In the genomic region with DNA sequence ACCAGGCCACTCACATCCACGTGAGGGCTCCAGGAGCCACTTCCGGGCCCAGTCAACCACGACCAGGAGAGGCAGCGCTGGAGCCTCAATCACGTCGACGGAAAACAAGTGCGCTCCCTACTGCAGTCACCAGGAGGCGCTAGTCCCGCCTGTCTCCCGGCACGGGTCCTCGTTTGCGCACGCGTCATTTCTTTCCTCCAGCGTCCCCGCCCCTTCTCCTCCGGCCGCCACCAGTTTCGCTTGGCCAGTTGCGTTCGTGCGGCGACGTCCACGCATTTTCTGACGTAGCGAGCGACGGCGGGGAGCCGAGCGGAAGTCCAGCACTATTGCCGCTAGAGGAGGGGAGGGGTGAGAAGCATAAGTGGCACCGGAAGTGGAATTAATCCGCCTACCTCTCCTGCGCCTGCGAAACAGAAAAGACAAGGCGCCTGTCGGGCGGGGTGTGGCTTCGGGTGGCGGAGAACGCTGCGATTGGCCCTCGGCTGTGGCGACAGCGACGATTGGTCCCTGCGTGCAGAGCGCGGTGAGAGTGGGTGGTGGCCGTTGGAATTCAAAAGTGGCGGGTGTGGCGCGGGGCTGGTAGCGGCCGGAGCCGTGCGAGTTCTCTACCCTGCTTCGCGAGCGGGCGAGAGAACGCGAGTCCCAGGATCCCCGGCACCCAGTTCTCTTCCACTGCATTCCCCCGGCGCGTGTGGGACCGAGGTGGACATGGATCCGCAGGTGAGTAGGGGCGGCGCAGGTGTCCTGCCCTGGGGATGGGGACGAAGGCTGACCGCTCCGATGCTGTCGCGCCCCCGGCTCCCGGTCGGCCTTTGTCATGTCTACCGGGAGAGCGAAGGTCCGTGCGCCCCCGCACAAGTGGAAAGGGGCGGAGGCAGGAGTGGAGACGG, we compare ENCODE assay signal across 1 cellular context.
A peak's percentile ranks its signal among the peaks of the same experiment; 100 is the strongest.
TF ChIP-seq lines count a peak whose summit lies in the region.

TSS of gene KIFC1 (plus strand) at position 546 of the 890 bp plus-strand sequence. CDS start at position 709, 163 bp downstream.

TF ChIP-seq in GM12878, 131 proteins besides CTCF, POLR2A, EP300 and RAD21 (continued from another document and continues in another):
- TF ChIP-seq MTA3 (IDR thresholded peaks at IDR 0.05; ENCODE audit: borderline replicate concordance, low read length) (no peak), ETV6 (conservative IDR thresholded peaks at IDR 0.05 in 1 of 2, IDR thresholded peaks at IDR 0.05 in 1 of 2; ENCODE audit: borderline replicate concordance in 1 of 2, low read depth in 1 of 2) (no peak), IRF4 (IDR thresholded peaks at IDR 0.05; ENCODE audit: low read depth, low read length) (peak; percentile 30; the same call in 1 of the 2 replicates), MEF2B (IDR thresholded peaks at IDR 0.05; ENCODE audit: partially characterized antibody, poor library complexity, severe bottlenecking) (no peak), HDGF (IDR thresholded peaks at IDR 0.05) (peak; percentile 99), LARP7 (IDR thresholded peaks at IDR 0.05) (peak; percentile 42; the same call in 1 of the 2 replicates), STAT1 (conservative IDR thresholded peaks at IDR 0.05) (0 out of 2 replicates have a peak, but pooled peaks have one; percentile 44), ZNF274 (IDR thresholded peaks at IDR 0.05; ENCODE audit: insufficient read depth, insufficient read length) (no peak), SREBF2 (IDR thresholded peaks at IDR 0.05; ENCODE audit: low read length) (no peak), NKRF (conservative IDR thresholded peaks at IDR 0.05) (peak; percentile 100), ASH2L (IDR thresholded peaks at IDR 0.05; ENCODE audit: borderline replicate concordance, low read depth) (0 out of 2 replicates have a peak, but pooled peaks have one; percentile 25), TCF3 (IDR thresholded peaks at IDR 0.05; ENCODE audit: borderline replicate concordance, insufficient read depth, low read depth, low read length) (0 out of 2 replicates have a peak, but pooled peaks have one; percentile 38), ZBTB40 (IDR thresholded peaks at IDR 0.05; ENCODE audit: borderline replicate concordance) (peak; percentile 91), BACH1 (IDR thresholded peaks at IDR 0.05; ENCODE audit: borderline replicate concordance) (no peak), CBX3 (IDR thresholded peaks at IDR 0.05; ENCODE audit: borderline replicate concordance, low read depth) (no peak), MXI1 (IDR thresholded peaks at IDR 0.05; ENCODE audit: low read depth, low read length) (peak; percentile 91; the same call in 1 of the 2 replicates), RUNX3 (IDR thresholded peaks at IDR 0.05; ENCODE audit: low read length) (peak; percentile 50), MTA2 (IDR thresholded peaks at IDR 0.05; ENCODE audit: low read depth) (no peak), SMARCA5 (IDR thresholded peaks at IDR 0.05) (no peak; the same call in 1 of the 2 replicates), STAT3 (IDR thresholded peaks at IDR 0.05; ENCODE audit: low read depth, low read length) (no peak), JUND (IDR thresholded peaks at IDR 0.05; ENCODE audit: low read depth, low read length) (no peak), KLF5 (IDR thresholded peaks at IDR 0.05; ENCODE audit: partially characterized antibody) (no peak), MEF2A (IDR thresholded peaks at IDR 0.05; ENCODE audit: insufficient read depth, low read depth, low read length) (0 out of 2 replicates have a peak, but pooled peaks have one; percentile 30), CHD4 (IDR thresholded peaks at IDR 0.05) (no peak), EGR1 (IDR thresholded peaks at IDR 0.05; ENCODE audit: borderline replicate concordance in 1 of 2, low read depth in 2 of 2, low read length in 2 of 2) (peak; percentile 72 to 80), PAX8 (IDR thresholded peaks at IDR 0.05) (no peak), CREB1 (IDR thresholded peaks at IDR 0.05; ENCODE audit: low read depth) (peak; percentile 97), EZH2 (IDR thresholded peaks at IDR 0.05; ENCODE audit: borderline replicate concordance, control insufficient read depth, low read depth, low read length) (no peak), WRNIP1 (IDR thresholded peaks at IDR 0.05; ENCODE audit: borderline replicate concordance, low read depth, low read length) (no peak), ZBED1 (IDR thresholded peaks at IDR 0.05; ENCODE audit: borderline replicate concordance) (no peak), CHD1 (IDR thresholded peaks at IDR 0.05; ENCODE audit: low read depth, low read length) (no peak; the same call in 1 of the 2 replicates), IKZF2 (IDR thresholded peaks at IDR 0.05) (peak in 1 of 2 experiments; percentile 87; a peak in 1 of 4 replicates), CHD2 (IDR thresholded peaks at IDR 0.05; ENCODE audit: borderline replicate concordance, low read depth, low read length) (peak; percentile 89), SPI1 (IDR thresholded peaks at IDR 0.05; ENCODE audit: borderline replicate concordance, insufficient read depth, low read depth, low read length) (peak; percentile 48), ZSCAN29 (IDR thresholded peaks at IDR 0.05) (no peak), BRCA1 (IDR thresholded peaks at IDR 0.05; ENCODE audit: low read depth, low read length) (no peak), TCF7 (IDR thresholded peaks at IDR 0.05; ENCODE audit: borderline replicate concordance) (no peak), SP1 (IDR thresholded peaks at IDR 0.05; ENCODE audit: low read depth, low read length) (peak; percentile 90), YY1 (IDR thresholded peaks at IDR 0.05; ENCODE audit: low read depth, low read length) (peak; percentile 79; the same call in 1 of the 2 replicates), BHLHE40 (IDR thresholded peaks at IDR 0.05; ENCODE audit: borderline replicate concordance in 1 of 2, low read depth in 2 of 2, low read length in 1 of 2) (peak; percentile 96 to 98), ZNF622 (IDR thresholded peaks at IDR 0.05) (no peak), NBN (IDR thresholded peaks at IDR 0.05) (peak; percentile 92), GABPA (IDR thresholded peaks at IDR 0.05; ENCODE audit: low read depth) (peak; percentile 86), RBBP5 (conservative IDR thresholded peaks at IDR 0.05) (no peak), TCF12 (IDR thresholded peaks at IDR 0.05; ENCODE audit: low read depth, low read length) (peak; percentile 4; the same call in 1 of the 2 replicates)
- TF ChIP-seq, protein P1, sequence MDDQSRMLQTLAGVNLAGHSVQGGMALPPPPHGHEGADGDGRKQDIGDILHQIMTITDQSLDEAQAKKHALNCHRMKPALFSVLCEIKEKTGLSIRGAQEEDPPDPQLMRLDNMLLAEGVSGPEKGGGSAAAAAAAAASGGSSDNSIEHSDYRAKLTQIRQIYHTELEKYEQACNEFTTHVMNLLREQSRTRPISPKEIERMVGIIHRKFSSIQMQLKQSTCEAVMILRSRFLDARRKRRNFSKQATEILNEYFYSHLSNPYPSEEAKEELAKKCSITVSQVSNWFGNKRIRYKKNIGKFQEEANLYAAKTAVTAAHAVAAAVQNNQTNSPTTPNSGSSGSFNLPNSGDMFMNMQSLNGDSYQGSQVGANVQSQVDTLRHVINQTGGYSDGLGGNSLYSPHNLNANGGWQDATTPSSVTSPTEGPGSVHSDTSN (IDR thresholded peaks at IDR 0.05; ENCODE audit: insufficient replicate concordance, low read depth, low read length) = no peak
- TF ChIP-seq, protein P2, sequence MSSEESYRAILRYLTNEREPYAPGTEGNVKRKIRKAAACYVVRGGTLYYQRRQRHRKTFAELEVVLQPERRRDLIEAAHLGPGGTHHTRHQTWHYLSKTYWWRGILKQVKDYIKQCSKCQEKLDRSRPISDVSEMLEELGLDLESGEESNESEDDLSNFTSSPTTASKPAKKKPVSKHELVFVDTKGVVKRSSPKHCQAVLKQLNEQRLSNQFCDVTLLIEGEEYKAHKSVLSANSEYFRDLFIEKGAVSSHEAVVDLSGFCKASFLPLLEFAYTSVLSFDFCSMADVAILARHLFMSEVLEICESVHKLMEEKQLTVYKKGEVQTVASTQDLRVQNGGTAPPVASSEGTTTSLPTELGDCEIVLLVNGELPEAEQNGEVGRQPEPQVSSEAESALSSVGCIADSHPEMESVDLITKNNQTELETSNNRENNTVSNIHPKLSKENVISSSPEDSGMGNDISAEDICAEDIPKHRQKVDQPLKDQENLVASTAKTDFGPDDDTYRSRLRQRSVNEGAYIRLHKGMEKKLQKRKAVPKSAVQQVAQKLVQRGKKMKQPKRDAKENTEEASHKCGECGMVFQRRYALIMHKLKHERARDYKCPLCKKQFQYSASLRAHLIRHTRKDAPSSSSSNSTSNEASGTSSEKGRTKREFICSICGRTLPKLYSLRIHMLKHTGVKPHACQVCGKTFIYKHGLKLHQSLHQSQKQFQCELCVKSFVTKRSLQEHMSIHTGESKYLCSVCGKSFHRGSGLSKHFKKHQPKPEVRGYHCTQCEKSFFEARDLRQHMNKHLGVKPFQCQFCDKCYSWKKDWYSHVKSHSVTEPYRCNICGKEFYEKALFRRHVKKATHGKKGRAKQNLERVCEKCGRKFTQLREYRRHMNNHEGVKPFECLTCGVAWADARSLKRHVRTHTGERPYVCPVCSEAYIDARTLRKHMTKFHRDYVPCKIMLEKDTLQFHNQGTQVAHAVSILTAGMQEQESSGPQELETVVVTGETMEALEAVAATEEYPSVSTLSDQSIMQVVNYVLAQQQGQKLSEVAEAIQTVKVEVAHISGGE (CRISPR knock-in tag; IDR thresholded peaks at IDR 0.05) = no peak
- TF ChIP-seq, protein P3, sequence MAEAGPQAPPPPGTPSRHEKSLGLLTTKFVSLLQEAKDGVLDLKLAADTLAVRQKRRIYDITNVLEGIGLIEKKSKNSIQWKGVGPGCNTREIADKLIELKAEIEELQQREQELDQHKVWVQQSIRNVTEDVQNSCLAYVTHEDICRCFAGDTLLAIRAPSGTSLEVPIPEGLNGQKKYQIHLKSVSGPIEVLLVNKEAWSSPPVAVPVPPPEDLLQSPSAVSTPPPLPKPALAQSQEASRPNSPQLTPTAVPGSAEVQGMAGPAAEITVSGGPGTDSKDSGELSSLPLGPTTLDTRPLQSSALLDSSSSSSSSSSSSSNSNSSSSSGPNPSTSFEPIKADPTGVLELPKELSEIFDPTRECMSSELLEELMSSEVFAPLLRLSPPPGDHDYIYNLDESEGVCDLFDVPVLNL (IDR thresholded peaks at IDR 0.05; ENCODE audit: low read depth, low read length) = peak; percentile 94
- TF ChIP-seq, protein P4, sequence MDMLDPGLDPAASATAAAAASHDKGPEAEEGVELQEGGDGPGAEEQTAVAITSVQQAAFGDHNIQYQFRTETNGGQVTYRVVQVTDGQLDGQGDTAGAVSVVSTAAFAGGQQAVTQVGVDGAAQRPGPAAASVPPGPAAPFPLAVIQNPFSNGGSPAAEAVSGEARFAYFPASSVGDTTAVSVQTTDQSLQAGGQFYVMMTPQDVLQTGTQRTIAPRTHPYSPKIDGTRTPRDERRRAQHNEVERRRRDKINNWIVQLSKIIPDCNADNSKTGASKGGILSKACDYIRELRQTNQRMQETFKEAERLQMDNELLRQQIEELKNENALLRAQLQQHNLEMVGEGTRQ (IDR thresholded peaks at IDR 0.05; ENCODE audit: borderline replicate concordance, low read depth, low read length) = no peak; the same call in 1 of the 2 replicates
- TF ChIP-seq, protein P5, sequence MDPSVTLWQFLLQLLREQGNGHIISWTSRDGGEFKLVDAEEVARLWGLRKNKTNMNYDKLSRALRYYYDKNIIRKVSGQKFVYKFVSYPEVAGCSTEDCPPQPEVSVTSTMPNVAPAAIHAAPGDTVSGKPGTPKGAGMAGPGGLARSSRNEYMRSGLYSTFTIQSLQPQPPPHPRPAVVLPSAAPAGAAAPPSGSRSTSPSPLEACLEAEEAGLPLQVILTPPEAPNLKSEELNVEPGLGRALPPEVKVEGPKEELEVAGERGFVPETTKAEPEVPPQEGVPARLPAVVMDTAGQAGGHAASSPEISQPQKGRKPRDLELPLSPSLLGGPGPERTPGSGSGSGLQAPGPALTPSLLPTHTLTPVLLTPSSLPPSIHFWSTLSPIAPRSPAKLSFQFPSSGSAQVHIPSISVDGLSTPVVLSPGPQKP (IDR thresholded peaks at IDR 0.05; ENCODE audit: low read depth, low read length) = peak; percentile 86
